In the genomic region with DNA sequence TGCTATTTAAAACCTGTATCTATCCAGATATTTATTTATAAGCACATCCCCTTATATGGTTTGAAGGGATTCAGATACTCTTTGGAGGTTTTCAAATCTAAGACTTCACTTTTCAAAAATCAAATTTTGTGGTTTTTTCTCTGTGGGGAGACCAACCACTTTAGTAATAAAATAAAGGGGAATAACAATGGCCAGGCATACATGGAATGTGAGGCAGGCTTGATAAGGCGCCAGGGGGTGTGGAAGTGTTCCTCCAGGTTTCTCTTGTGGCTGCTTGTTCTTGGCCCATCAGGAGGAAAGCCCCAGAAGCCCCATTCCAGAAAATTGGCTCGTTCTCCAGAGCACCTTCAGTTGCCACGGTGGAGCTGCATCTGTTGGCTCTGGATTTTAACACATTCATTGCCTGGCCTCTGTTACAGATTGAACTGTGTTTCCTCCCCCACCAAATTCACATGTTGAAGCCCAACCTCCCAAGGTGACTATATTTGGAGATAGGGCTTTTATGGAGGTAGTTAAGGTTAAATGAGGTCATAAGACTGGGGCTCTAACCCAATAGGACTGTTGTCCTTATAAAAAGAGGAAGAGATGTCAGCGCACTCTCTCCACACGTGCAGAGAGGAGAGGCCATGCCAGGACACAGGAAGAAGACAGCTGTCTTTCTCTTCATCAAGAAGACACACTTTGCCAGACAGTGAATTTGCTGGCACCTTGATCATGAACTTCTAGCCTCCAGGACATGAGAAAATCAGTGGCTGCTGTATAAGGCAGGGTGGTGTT, we compare ENCODE assay signal across 1 cellular context.
TF ChIP-seq lines count a peak whose summit lies in the region.

No MANE protein-coding gene starts in this region.

TF ChIP-seq in K562, 482 proteins besides CTCF, POLR2A, EP300 and RAD21 (continued from another document and continues in another):
- TF ChIP-seq, protein P1, sequence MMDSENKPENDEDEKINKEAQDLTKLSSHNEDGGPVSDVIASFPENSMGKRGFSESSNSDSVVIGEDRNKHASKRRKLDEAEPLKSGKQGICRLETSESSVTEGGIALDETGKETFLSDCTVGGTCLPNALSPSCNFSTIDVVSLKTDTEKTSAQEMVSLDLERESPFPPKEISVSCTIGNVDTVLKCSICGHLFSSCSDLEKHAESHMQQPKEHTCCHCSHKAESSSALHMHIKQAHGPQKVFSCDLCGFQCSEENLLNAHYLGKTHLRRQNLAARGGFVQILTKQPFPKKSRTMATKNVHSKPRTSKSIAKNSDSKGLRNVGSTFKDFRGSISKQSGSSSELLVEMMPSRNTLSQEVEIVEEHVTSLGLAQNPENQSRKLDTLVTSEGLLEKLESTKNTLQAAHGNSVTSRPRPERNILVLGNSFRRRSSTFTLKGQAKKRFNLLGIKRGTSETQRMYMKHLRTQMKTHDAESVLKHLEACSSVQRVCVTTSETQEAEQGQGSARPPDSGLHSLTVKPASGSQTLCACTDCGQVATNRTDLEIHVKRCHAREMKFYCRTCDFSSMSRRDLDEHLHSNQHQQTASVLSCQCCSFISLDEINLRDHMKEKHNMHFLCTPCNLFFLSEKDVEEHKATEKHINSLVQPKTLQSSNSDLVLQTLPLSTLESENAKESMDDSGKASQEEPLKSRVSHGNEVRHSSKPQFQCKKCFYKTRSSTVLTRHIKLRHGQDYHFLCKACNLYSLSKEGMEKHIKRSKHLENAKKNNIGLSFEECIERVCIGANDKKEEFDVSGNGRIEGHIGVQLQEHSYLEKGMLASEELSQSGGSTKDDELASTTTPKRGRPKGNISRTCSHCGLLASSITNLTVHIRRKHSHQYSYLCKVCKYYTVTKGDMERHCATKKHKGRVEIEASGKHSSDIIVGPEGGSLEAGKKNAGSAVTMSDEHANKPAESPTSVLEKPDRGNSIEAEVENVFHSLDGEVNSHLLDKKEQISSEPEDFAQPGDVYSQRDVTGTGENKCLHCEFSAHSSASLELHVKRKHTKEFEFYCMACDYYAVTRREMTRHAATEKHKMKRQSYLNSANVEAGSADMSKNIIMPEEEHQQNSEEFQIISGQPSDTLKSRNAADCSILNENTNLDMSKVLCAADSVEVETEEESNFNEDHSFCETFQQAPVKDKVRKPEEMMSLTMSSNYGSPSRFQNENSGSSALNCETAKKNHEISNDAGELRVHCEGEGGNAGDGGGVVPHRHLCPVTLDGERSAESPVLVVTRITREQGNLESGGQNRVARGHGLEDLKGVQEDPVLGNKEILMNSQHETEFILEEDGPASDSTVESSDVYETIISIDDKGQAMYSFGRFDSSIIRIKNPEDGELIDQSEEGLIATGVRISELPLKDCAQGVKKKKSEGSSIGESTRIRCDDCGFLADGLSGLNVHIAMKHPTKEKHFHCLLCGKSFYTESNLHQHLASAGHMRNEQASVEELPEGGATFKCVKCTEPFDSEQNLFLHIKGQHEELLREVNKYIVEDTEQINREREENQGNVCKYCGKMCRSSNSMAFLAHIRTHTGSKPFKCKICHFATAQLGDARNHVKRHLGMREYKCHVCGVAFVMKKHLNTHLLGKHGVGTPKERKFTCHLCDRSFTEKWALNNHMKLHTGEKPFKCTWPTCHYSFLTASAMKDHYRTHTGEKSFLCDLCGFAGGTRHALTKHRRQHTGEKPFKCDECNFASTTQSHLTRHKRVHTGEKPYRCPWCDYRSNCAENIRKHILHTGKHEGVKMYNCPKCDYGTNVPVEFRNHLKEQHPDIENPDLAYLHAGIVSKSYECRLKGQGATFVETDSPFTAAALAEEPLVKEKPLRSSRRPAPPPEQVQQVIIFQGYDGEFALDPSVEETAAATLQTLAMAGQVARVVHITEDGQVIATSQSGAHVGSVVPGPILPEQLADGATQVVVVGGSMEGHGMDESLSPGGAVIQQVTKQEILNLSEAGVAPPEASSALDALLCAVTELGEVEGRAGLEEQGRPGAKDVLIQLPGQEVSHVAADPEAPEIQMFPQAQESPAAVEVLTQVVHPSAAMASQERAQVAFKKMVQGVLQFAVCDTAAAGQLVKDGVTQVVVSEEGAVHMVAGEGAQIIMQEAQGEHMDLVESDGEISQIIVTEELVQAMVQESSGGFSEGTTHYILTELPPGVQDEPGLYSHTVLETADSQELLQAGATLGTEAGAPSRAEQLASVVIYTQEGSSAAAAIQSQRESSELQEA (IDR thresholded peaks at IDR 0.05; ENCODE audit: low read depth) = no peak
- peak; percentile 96 for TF ChIP-seq BHLHE40 (IDR thresholded peaks at IDR 0.05; ENCODE audit: low read length)
- TF ChIP-seq HMG20B (CRISPR knock-in tag; IDR thresholded peaks at IDR 0.05) = no peak
- TF ChIP-seq ZNF717 (CRISPR knock-in tag; IDR thresholded peaks at IDR 0.05) = no peak
- TF ChIP-seq ZNF431 (CRISPR knock-in tag; IDR thresholded peaks at IDR 0.05) = no peak
- no peak for TF ChIP-seq KLF1 (tag; IDR thresholded peaks at IDR 0.05)
- TF ChIP-seq, protein P2, sequence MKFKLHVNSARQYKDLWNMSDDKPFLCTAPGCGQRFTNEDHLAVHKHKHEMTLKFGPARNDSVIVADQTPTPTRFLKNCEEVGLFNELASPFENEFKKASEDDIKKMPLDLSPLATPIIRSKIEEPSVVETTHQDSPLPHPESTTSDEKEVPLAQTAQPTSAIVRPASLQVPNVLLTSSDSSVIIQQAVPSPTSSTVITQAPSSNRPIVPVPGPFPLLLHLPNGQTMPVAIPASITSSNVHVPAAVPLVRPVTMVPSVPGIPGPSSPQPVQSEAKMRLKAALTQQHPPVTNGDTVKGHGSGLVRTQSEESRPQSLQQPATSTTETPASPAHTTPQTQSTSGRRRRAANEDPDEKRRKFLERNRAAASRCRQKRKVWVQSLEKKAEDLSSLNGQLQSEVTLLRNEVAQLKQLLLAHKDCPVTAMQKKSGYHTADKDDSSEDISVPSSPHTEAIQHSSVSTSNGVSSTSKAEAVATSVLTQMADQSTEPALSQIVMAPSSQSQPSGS (CRISPR knock-in tag; IDR thresholded peaks at IDR 0.05) = no peak
- no peak for TF ChIP-seq PYGO2 (tag; IDR thresholded peaks at IDR 0.05)
- TF ChIP-seq, protein P3, sequence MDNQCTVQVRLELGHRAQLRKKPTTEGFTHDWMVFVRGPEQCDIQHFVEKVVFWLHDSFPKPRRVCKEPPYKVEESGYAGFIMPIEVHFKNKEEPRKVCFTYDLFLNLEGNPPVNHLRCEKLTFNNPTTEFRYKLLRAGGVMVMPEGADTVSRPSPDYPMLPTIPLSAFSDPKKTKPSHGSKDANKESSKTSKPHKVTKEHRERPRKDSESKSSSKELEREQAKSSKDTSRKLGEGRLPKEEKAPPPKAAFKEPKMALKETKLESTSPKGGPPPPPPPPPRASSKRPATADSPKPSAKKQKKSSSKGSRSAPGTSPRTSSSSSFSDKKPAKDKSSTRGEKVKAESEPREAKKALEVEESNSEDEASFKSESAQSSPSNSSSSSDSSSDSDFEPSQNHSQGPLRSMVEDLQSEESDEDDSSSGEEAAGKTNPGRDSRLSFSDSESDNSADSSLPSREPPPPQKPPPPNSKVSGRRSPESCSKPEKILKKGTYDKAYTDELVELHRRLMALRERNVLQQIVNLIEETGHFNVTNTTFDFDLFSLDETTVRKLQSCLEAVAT (IDR thresholded peaks at IDR 0.05) = no peak
- TF ChIP-seq ZNF830 (CRISPR knock-in tag; IDR thresholded peaks at IDR 0.05) = no peak
- TF ChIP-seq EP400 (IDR thresholded peaks at IDR 0.05) = no peak
- no peak for TF ChIP-seq NRF1 (conservative IDR thresholded peaks at IDR 0.05 in 1 of 2, IDR thresholded peaks at IDR 0.05 in 1 of 2)
- no peak for TF ChIP-seq HMG20A (CRISPR knock-in tag; conservative IDR thresholded peaks at IDR 0.05)
- TF ChIP-seq, protein P4, sequence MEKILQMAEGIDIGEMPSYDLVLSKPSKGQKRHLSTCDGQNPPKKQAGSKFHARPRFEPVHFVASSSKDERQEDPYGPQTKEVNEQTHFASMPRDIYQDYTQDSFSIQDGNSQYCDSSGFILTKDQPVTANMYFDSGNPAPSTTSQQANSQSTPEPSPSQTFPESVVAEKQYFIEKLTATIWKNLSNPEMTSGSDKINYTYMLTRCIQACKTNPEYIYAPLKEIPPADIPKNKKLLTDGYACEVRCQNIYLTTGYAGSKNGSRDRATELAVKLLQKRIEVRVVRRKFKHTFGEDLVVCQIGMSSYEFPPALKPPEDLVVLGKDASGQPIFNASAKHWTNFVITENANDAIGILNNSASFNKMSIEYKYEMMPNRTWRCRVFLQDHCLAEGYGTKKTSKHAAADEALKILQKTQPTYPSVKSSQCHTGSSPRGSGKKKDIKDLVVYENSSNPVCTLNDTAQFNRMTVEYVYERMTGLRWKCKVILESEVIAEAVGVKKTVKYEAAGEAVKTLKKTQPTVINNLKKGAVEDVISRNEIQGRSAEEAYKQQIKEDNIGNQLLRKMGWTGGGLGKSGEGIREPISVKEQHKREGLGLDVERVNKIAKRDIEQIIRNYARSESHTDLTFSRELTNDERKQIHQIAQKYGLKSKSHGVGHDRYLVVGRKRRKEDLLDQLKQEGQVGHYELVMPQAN (IDR thresholded peaks at IDR 0.05; ENCODE audit: borderline replicate concordance) = no peak
- TF ChIP-seq, protein P5, sequence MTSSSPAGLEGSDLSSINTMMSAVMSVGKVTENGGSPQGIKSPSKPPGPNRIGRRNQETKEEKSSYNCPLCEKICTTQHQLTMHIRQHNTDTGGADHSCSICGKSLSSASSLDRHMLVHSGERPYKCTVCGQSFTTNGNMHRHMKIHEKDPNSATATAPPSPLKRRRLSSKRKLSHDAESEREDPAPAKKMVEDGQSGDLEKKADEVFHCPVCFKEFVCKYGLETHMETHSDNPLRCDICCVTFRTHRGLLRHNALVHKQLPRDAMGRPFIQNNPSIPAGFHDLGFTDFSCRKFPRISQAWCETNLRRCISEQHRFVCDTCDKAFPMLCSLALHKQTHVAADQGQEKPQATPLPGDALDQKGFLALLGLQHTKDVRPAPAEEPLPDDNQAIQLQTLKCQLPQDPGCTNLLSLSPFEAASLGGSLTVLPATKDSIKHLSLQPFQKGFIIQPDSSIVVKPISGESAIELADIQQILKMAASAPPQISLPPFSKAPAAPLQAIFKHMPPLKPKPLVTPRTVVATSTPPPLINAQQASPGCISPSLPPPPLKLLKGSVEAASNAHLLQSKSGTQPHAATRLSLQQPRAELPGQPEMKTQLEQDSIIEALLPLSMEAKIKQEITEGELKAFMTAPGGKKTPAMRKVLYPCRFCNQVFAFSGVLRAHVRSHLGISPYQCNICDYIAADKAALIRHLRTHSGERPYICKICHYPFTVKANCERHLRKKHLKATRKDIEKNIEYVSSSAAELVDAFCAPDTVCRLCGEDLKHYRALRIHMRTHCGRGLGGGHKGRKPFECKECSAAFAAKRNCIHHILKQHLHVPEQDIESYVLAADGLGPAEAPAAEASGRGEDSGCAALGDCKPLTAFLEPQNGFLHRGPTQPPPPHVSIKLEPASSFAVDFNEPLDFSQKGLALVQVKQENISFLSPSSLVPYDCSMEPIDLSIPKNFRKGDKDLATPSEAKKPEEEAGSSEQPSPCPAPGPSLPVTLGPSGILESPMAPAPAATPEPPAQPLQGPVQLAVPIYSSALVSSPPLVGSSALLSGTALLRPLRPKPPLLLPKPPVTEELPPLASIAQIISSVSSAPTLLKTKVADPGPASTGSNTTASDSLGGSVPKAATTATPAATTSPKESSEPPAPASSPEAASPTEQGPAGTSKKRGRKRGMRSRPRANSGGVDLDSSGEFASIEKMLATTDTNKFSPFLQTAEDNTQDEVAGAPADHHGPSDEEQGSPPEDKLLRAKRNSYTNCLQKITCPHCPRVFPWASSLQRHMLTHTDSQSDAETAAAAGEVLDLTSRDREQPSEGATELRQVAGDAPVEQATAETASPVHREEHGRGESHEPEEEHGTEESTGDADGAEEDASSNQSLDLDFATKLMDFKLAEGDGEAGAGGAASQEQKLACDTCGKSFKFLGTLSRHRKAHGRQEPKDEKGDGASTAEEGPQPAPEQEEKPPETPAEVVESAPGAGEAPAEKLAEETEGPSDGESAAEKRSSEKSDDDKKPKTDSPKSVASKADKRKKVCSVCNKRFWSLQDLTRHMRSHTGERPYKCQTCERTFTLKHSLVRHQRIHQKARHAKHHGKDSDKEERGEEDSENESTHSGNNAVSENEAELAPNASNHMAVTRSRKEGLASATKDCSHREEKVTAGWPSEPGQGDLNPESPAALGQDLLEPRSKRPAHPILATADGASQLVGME (CRISPR knock-in tag; IDR thresholded peaks at IDR 0.05) = no peak
- TF ChIP-seq WHSC1 (IDR thresholded peaks at IDR 0.05; ENCODE audit: low read length) = no peak
- TF ChIP-seq, protein P6, sequence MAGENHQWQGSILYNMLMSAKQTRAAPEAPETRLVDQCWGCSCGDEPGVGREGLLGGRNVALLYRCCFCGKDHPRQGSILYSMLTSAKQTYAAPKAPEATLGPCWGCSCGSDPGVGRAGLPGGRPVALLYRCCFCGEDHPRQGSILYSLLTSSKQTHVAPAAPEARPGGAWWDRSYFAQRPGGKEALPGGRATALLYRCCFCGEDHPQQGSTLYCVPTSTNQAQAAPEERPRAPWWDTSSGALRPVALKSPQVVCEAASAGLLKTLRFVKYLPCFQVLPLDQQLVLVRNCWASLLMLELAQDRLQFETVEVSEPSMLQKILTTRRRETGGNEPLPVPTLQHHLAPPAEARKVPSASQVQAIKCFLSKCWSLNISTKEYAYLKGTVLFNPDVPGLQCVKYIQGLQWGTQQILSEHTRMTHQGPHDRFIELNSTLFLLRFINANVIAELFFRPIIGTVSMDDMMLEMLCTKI (IDR thresholded peaks at IDR 0.05; ENCODE audit: partially characterized antibody) = no peak
- no peak for TF ChIP-seq ETV6 (IDR thresholded peaks at IDR 0.05; ENCODE audit: borderline replicate concordance in 1 of 2, low read depth in 2 of 2, low read length in 1 of 2)
- TF ChIP-seq ETV6 (CRISPR knock-in tag; IDR thresholded peaks at IDR 0.05; ENCODE audit: borderline replicate concordance) = no peak
- TF ChIP-seq ZNF766 (CRISPR knock-in tag; conservative IDR thresholded peaks at IDR 0.05) = 0 out of 2 replicates have a peak, but pooled peaks have one; percentile 47
